8 cellular contexts compared by ENCODE assay signal in the genomic region with DNA sequence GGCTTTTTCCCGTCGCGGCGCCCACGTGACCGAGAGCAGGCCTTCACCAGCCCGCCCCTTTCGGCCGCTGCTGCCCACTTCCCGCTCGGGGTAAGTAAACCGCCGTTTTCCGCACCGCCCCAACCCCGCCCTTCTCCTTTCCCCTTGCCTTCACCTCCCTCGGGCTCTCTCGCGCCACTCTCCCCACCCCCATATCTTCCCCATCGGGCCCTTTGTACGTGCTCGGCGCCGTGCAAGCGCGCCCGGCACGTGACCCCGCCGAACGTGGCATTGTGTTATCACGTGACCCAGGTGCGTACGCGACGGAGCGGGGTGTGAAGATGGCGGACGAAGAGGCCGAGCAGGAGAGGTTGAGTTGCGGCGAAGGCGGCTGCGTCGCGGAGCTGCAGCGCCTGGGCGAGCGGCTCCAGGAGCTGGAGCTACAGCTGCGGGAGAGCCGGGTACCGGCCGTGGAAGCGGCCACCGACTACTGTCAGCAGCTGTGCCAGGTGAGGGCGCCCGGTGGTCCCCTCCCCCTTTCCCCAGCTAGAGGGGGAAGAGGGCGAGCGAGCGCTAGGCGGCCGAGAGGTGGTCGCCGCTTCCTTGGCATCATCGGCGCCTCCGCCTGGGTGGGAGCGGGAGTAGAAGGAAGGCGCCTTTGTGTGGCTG. TPM values are rescaled to one million over a fixed set of nuclear protein-coding genes. Genes with fewer than 3 reads are reported as not detected.
DNase-seq lines count a peak whose midpoint lies in the region; TF ChIP-seq lines count a peak whose summit lies in the region.

Gene ZNF292, plus strand, starts transcription at position 294 of the 648 bp plus-strand sequence. Its CDS starts 27 bp downstream, at position 321.

- H3K9me3 ChIP-seq in SK-N-MC (ENCODE audit: low read depth, low read length) (no peaks in the 10 kb centered on the region), suprapubic skin (no peaks in the 10 kb centered on the region)

- peaks cover 52% of the 10 kb centered on the region for H3K4me1 Mint-ChIP-seq in activated naive CD4-positive, alpha-beta T cell treated with anti-CD3 and anti-CD28 coated beads, Interleukin-2, amount 10 ng/mL, durations not matched to agents 7 days and 5 days

- TF ChIP-seq EP300 in suprapubic skin (IDR thresholded peaks at IDR 0.05), result no peak

- WGBS in suprapubic skin, result 0% methylated on average over 53 of the region's 69 CpGs

- peaks cover 12% of the 10 kb centered on the region for H3K27me3 Mint-ChIP-seq in activated naive CD4-positive, alpha-beta T cell treated with anti-CD3 and anti-CD28 coated beads, Interleukin-2, amount 10 ng/mL, durations not matched to agents 7 days and 5 days

- TF ChIP-seq CTCF in HFF-Myc (IDR thresholded peaks at IDR 0.05; ENCODE audit: low read depth, low read length, missing control alignments), result no peak
- TF ChIP-seq CTCF in suprapubic skin (IDR thresholded peaks at IDR 0.05), result no peak

- H3K36me3 Mint-ChIP-seq in activated naive CD4-positive, alpha-beta T cell treated with anti-CD3 and anti-CD28 coated beads, Interleukin-2, amount 10 ng/mL, durations not matched to agents 7 days and 5 days, result peaks cover 18% of the 10 kb centered on the region

- peak within 1 kb of the TSS; percentile 94 for H3K9ac ChIP-seq in SK-N-MC (ENCODE audit: insufficient read length)

- H3K27me3 ChIP-seq in suprapubic skin, result no peaks in the 10 kb centered on the region

- H3K4me3 ChIP-seq in HFF-Myc (replicated peaks; ENCODE audit: low read depth, low read length) (peak within 1 kb of the TSS; percentile 77), SK-N-MC (peak within 1 kb of the TSS; percentile 83), suprapubic skin (peak within 1 kb of the TSS; percentile 99)

- peaks cover 11% of the 10 kb centered on the region; the same call in 1 of the 2 replicates for H3K36me3 ChIP-seq in SK-N-MC (ENCODE audit: insufficient read depth, low read length)
- no peaks in the 10 kb centered on the region for H3K36me3 ChIP-seq in suprapubic skin

- H3K4me3 Mint-ChIP-seq in activated naive CD4-positive, alpha-beta T cell treated with anti-CD3 and anti-CD28 coated beads, Interleukin-2, amount 10 ng/mL, durations not matched to agents 7 days and 5 days, result peak within 1 kb of the TSS; percentile 84

- peak; percentile 46 to 53 for TF ChIP-seq POLR2A in suprapubic skin (IDR thresholded peaks at IDR 0.05)

- DNase-seq in GM03348 (ENCODE audit: low spot score) (peak; percentile 95), HFF-Myc (ENCODE audit: extremely low read depth, low read depth) (peak; percentile 92), NAMALWA (ENCODE audit: low spot score) (peak; percentile 98), SK-N-MC (ENCODE audit: low read depth, low spot score) (peak; percentile 77), germinal center (ENCODE audit: low spot score) (peak; percentile 92), nucleus accumbens (lab: John Stamatoyannopoulos, UW) (peak; percentile 11 to 100 (median 93)), suprapubic skin (ENCODE audit: low spot score in 2 of 2) (peak; percentile 98)
- DNase-seq in activated naive CD4-positive, alpha-beta T cell treated with anti-CD3 and anti-CD28 coated beads, Interleukin-2, amount 10 ng/mL, durations not matched to agents 7 days and 5 days, result peak; percentile 99

- H3K27ac Mint-ChIP-seq in activated naive CD4-positive, alpha-beta T cell treated with anti-CD3 and anti-CD28 coated beads, Interleukin-2, amount 10 ng/mL, durations not matched to agents 7 days and 5 days, result peak within 1 kb of the TSS; percentile 97

- CTCF ChIA-PET in activated naive CD4-positive, alpha-beta T cell treated with anti-CD3 and anti-CD28 coated beads, Interleukin-2, amount 10 ng/mL, durations not matched to agents 7 days and 5 days (lab: Charles Lee), result interaction anchor here (2.1 kb wide), 1 partner anchor 16 kb away, joined by 9 read pairs; no protein-coding TSS in a partner anchor

- H3K4me1 ChIP-seq in suprapubic skin, result peaks cover 52% of the 10 kb centered on the region

- H3K27ac ChIP-seq in SK-N-MC, result peak within 1 kb of the TSS; percentile 92
- H3K27ac ChIP-seq in suprapubic skin, result peak within 1 kb of the TSS; percentile 97

- no peaks in the 10 kb centered on the region for H3K9me3 Mint-ChIP-seq in activated naive CD4-positive, alpha-beta T cell treated with anti-CD3 and anti-CD28 coated beads, Interleukin-2, amount 10 ng/mL, durations not matched to agents 7 days and 5 days

RNA-seq across cellular contexts. Expression of gene ZNF292, which starts in this region (rescaled TPM):
- total RNA-seq in suprapubic skin, result 100 to 1,000 TPM in 1 of 4 donors, 10 to 100 TPM in 3; 26.7 to 111 (median 34.7) TPM

Comparison
In these comparisons a context has a peak if more than half of its experiments do, and no peak if none do; other contexts are left out.
1. Peak in every context shown above with its lines: DNase-seq, H3K4me3 ChIP-seq and H3K27ac ChIP-seq.